In the genomic region with DNA sequence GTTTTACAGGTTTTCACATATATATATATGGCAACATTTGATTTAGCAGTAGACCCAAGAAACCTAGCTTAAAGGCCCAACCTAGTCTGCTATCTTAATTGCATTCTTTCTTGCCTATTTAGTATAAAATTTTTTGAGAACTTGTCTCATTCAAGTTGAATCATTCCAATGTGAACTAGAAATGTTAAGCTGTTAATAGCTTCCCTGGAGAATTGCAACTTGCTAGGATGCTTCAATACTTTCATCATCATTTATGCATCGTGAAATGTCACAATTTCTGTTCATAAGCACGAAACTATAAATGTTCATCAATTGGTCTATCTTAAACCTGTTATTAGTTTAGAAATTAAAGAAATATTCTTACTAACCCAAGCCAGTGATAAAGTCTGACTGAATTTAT, we compare ENCODE assay signal across 22 cellular contexts.
"Had no signal": no experiment of that assay in that cellular context is flagged by ENCODE, and none has a peak within 500 bp of the region (broad histone marks: within the 10 kb centered on the region; RNA-seq: fewer than 3 reads in every experiment).

No MANE protein-coding gene starts in this region.

- ATAC-seq: activated CD4-positive, alpha-beta T cell treated with anti-CD3 and anti-CD28 coated beads for 36 hours; gastroesophageal sphincter; natural killer cell treated with Interleukin-12 subunit alpha and Interleukin-12 subunit beta and Interleukin-15 and Interleukin-18, amount 100 ng/mL, for 72 hours; upper lobe of right lung had no signal

- H3K27ac ChIP-seq: gastroesophageal sphincter, left ventricle myocardium inferior, ovary, prostate gland, right atrium auricular region, upper lobe of right lung had no signal

- H3K27me3 ChIP-seq: gastroesophageal sphincter, ovary, right atrium auricular region, upper lobe of right lung had no signal

- H3K9me3 ChIP-seq: gastroesophageal sphincter, left ventricle myocardium inferior, ovary, prostate gland, right atrium auricular region, upper lobe of right lung had no signal

- H3K36me3 ChIP-seq: gastroesophageal sphincter, left ventricle myocardium inferior, ovary, prostate gland, right atrium auricular region, upper lobe of right lung had no signal

- H3K4me1 ChIP-seq: prostate gland, upper lobe of right lung had no signal

- DNase-seq: activated B cell treated with CpG ODN at 0.5 μM for 24 hours; activated CD4-positive, alpha-beta T cell treated with anti-CD3 and anti-CD28 coated beads for 36 hours; activated CD4-positive, alpha-beta T cell treated with anti-CD3 and anti-CD28 coated beads, Interleukin-2, amount 50 U/mL, for 4 hours; activated CD8-positive, alpha-beta memory T cell treated with anti-CD3 and anti-CD28 coated beads, Interleukin-2, amount 50 U/mL, for 48 hours; activated naive CD4-positive, alpha-beta T cell treated with anti-CD3 and anti-CD28 coated beads for 36 hours; activated T-cell treated with anti-CD3 and anti-CD28 coated beads, Interleukin-2, amount 50 U/mL, for 48 hours; effector CD8-positive, alpha-beta T cell; erythroblast; head of caudate nucleus; hypothalamus; left ventricle myocardium inferior; mammary epithelial cell; midbrain; ovary; stimulated activated CD4-positive, alpha-beta T cell treated with anti-CD3 and anti-CD28 coated beads, Interleukin-4, amount 100 ng/mL, for 24 hours; stimulated activated naive CD4-positive, alpha-beta T cell treated with Interleukin-2 at 50 U/mL for 16 hours; T1000; upper lobe of right lung had no signal

- H3K4me3 ChIP-seq: gastroesophageal sphincter, left ventricle myocardium inferior, ovary, prostate gland, right atrium auricular region, upper lobe of right lung had no signal
